In the genomic region with DNA sequence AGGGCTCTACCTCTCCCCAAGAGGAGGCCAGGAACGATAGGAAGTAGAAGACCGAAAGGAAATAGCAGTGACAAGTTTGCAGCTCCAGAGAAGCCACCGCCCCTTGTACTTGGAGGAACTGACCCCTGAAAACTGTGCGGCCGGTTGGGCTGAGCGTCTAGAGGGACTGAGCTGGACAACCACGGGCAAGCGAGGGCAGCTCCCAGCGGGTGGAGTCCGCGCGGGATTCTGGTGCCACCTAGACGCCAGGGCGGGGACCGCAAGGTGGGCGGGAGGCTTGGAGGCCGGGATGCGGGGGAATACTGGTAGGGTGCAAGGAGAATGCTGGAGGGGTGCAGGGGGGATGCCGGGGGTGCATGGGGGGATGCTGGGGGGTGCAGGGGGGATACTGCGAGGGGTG, we compare ENCODE assay signal across 8 cellular contexts. TPM values are rescaled to one million over a fixed set of nuclear protein-coding genes. Genes with fewer than 3 reads are reported as not detected.
DNase-seq lines count a peak whose midpoint lies in the region; ATAC-seq and TF ChIP-seq lines count a peak whose summit lies in the region.

No MANE protein-coding gene starts in this region.

- CTCF ChIA-PET in MCF 10A (lab: Yijun Ruan, JAX) = interaction anchor here (0.5 to 2.8 kb wide), 10 partner anchors 9 to 132 kb away, joined by 3 to 15 read pairs (median 4); no protein-coding TSS in a partner anchor

- ATAC-seq in esophagus mucosa = peak; percentile 62
- no peak for ATAC-seq in GM19463 (IDR thresholded peaks at IDR 0.05; ENCODE audit: unreplicated experiment)
- ATAC-seq in HG02759 (IDR thresholded peaks at IDR 0.05; ENCODE audit: unreplicated experiment) = no peak

- TF ChIP-seq CTCF in MCF 10A (IDR thresholded peaks at IDR 0.05; ENCODE audit: unreplicated experiment) (peak; percentile 37), breast epithelium (IDR thresholded peaks at IDR 0.05) (no peak), nephron progenitor cell (IDR thresholded peaks at IDR 0.05) (no peak)

- no peaks in the 10 kb centered on the region for H3K36me3 ChIP-seq in breast epithelium

- BruUV-seq in MCF 10A (replicated peaks; lab: Mats Ljungman, UMichigan) = no TSS peak

- H3K27ac ChIP-seq in breast epithelium = no peak overlapping the region

- H3K27ac Mint-ChIP-seq in MCF 10A (ENCODE audit: low read depth, unreplicated experiment) = no peak overlapping the region
- no peak overlapping the region for H3K27ac Mint-ChIP-seq in nephron progenitor cell

- H3K27me3 Mint-ChIP-seq in MCF 10A (ENCODE audit: insufficient read depth, unreplicated experiment) (peaks cover 57% of the 10 kb centered on the region), nephron progenitor cell (ENCODE audit: low read depth, poor library complexity) (peaks cover 97% of the 10 kb centered on the region)

- DNase-seq in MCF 10A (ENCODE audit: unreplicated experiment) = peak; percentile 57
- DNase-seq in breast epithelium (ENCODE audit: low spot score in 2 of 2) = no peak
- peak; percentile 41 for DNase-seq in SK-MEL-5 (ENCODE audit: low read depth, low spot score)
- DNase-seq in nephron progenitor cell = peak; percentile 80
- no peak for DNase-seq in NCI-H2029 treated with DMSO at 0.1 percent for 48 hours (lab: John Stamatoyannopoulos, UW)

- H3K9me3 Mint-ChIP-seq in MCF 10A (ENCODE audit: unreplicated experiment) (no peaks in the 10 kb centered on the region), nephron progenitor cell (peaks cover 21% of the 10 kb centered on the region)

- intact Hi-C loops in MCF 10A (cut with micrococcal nuclease) = loop anchor here (1.0 to 2.0 kb wide), 2 partner anchors 112 to 132 kb away; no protein-coding TSS in a partner anchor
- intact Hi-C loops in breast epithelium (cut with DNase I; ENCODE audit: low total_unique reads) = loop anchor here (5.0 kb wide), 1 partner anchor 1185 kb away; no protein-coding TSS in a partner anchor

- H3K36me3 Mint-ChIP-seq in MCF 10A (ENCODE audit: insufficient read depth, unreplicated experiment) (no peaks in the 10 kb centered on the region), nephron progenitor cell (ENCODE audit: low read depth) (peaks cover 5% of the 10 kb centered on the region)

- H3K4me3 Mint-ChIP-seq in MCF 10A (ENCODE audit: unreplicated experiment) (peak overlapping the region; percentile 35), nephron progenitor cell (peak overlapping the region; percentile 55)

- peaks cover 0 to 6% of the 10 kb centered on the region in 2 donors for H3K4me1 ChIP-seq in breast epithelium

- POLR2A ChIA-PET in MCF 10A (lab: Yijun Ruan, JAX) = interaction anchor here (0.6 to 1.1 kb wide), 3 partner anchors 11 to 1902 kb away, joined by 3 to 4 read pairs (median 3); no protein-coding TSS in a partner anchor

- in situ Hi-C loops in SK-MEL-5 (cut with HindIII; ENCODE audit: low pct_unique_long_range_greater_than_20kb, low sequenced_read_pairs) = no loop called here

- TF ChIP-seq POLR2A in breast epithelium (IDR thresholded peaks at IDR 0.05) = no peak

- H3K4me1 Mint-ChIP-seq in MCF 10A (ENCODE audit: insufficient read depth, unreplicated experiment) (peaks cover 9% of the 10 kb centered on the region), nephron progenitor cell (peaks cover 45% of the 10 kb centered on the region)

- no peaks in the 10 kb centered on the region for H3K9me3 ChIP-seq in breast epithelium

- H3K27me3 ChIP-seq in breast epithelium = peaks cover 10 to 39% of the 10 kb centered on the region in 2 donors

- peak overlapping the region in 1 of 3 donors; percentile 27 for H3K4me3 ChIP-seq in breast epithelium

RNA-seq across cellular contexts. Expression of a gene that starts 1.3 kb away (rescaled TPM):
- not detected in 2 replicates for total RNA-seq in MCF 10A (2022)
- 1 to 10 TPM in 1 of 3 donors, under 1 TPM in 2; under 0.01 to 1.6 (median 0.29) TPM for total RNA-seq in breast epithelium
- 0.19 and 0.24 TPM in 2 replicates for total RNA-seq in SK-MEL-5 (2014; rRNA removed; shearing (Covaris generic))
- not detected in 2 replicates for polyA plus RNA-seq in SK-MEL-5 (2015; cell fraction: cytosol; rRNA removed)
- polyA plus RNA-seq in SK-MEL-5 (2015; cell fraction: nucleus; rRNA removed) = 0.26 TPM in 1 of 2 replicates, not detected in the other
- 1.5 TPM for total RNA-seq in esophagus mucosa

RNA-seq across cellular contexts. Expression of a gene that starts 54.9 kb away (rescaled TPM):
- 28.2 and 28.3 TPM in 2 replicates for total RNA-seq in MCF 10A (2022)
- total RNA-seq in breast epithelium = 10 to 100 TPM; 20.5 to 29.4 (median 21.3) TPM
- 24.0 and 25.8 TPM in 2 replicates for total RNA-seq in SK-MEL-5 (2014; rRNA removed; shearing (Covaris generic))
- 36.4 and 39.6 TPM in 2 replicates for polyA plus RNA-seq in SK-MEL-5 (2015; cell fraction: cytosol; rRNA removed)
- polyA plus RNA-seq in SK-MEL-5 (2015; cell fraction: nucleus; rRNA removed) = 36.3 and 49.8 TPM in 2 replicates
- 25.4 TPM for total RNA-seq in esophagus mucosa

Comparison
In these comparisons a context has a peak if more than half of its experiments do, and no peak if none do; other contexts are left out.
1. DNase-seq: peak in MCF 10A (single experiment), SK-MEL-5 (single experiment) and nephron progenitor cell (single experiment); none in breast epithelium (0 of 2) and NCI-H2029 treated with DMSO at 0.1 percent for 48 hours (single experiment).